Comparison of ENCODE assay signal across 1 cellular context in the genomic region with DNA sequence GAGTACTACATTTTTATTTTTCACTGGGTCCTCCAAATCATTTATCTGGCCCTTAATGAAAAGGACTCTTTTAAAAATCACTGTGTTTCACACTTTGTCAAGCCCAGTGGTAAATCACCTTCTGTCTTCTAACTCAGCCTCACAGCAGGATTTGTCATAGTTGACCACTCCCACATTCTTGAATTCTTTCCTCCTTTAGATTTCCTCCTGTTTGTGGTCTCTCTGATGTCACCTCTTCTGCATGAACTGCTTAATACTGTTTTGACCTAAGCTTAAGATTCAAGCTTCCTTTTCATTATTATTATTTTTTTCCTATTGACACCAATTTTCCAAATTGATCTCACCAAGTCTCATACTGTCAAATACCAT.
TF ChIP-seq lines count a peak whose summit lies in the region.

No MANE protein-coding gene starts in this region.

TF ChIP-seq in IMR-90, 13 proteins besides CTCF, POLR2A, EP300 and RAD21 (continued from another document):
- no peak for TF ChIP-seq USF2 (IDR thresholded peaks at IDR 0.05; ENCODE audit: low read depth, low read length)
- TF ChIP-seq MAFK (IDR thresholded peaks at IDR 0.05; ENCODE audit: low read depth, low read length), result no peak
- TF ChIP-seq FOS (IDR thresholded peaks at IDR 0.05; ENCODE audit: low read depth, low read length), result no peak
- TF ChIP-seq NFE2L2 (IDR thresholded peaks at IDR 0.05; ENCODE audit: low read depth, low read length), result no peak
- TF ChIP-seq RFX5 (IDR thresholded peaks at IDR 0.05; ENCODE audit: low read depth, low read length), result no peak
